ENCODE assay signal across 9 cellular contexts in genomic region chr2:218396688-218397501, GRCh38. TPM values are rescaled to one million over a fixed set of nuclear protein-coding genes. Genes with fewer than 3 reads are reported as not detected.
DNase-seq lines count a peak whose midpoint lies in the region; ATAC-seq, FAIRE-seq and TF ChIP-seq lines count a peak whose summit lies in the region.
"Had no signal": no experiment of that assay in that cellular context is flagged by ENCODE, and none has a peak within 500 bp of the region (broad histone marks: within the 10 kb centered on the region; RNA-seq: fewer than 3 reads in every experiment).

No MANE protein-coding gene starts in this region.

- no peaks in the 10 kb centered on the region for H3K27me3 Mint-ChIP-seq in astrocyte (ENCODE audit: low read depth, unreplicated experiment)

- TF ChIP-seq CTCF in NB4 (IDR thresholded peaks at IDR 0.05; ENCODE audit: low read depth, low read length) (no peak), astrocyte (IDR thresholded peaks at IDR 0.05; ENCODE audit: insufficient read depth, low read depth, low read length) (no peak)

- H3K36me3 ChIP-seq in astrocyte (ENCODE audit: insufficient read depth, low read length), result no peaks in the 10 kb centered on the region

- FAIRE-seq in astrocyte (lab: Jason Lieb, UNC), result no peak

- H3K36me3 Mint-ChIP-seq in astrocyte (ENCODE audit: low read depth, unreplicated experiment), result no peaks in the 10 kb centered on the region

- DNase-seq in DMS79 (lab: John Stamatoyannopoulos, UW) (peak; percentile 76), NB4 (ENCODE audit: low read depth) (peak; percentile 95), T-helper 1 cell (peak; percentile 56 to 87 (median 67)), astrocyte (ENCODE audit: low read depth) (peak; percentile 53), hippocampal formation (lab: John Stamatoyannopoulos, UW) (peak; percentile 64 to 74), sciatic nerve (ENCODE audit: low spot score) (peak; percentile 87), retina (no peak)

- H3K4me2 ChIP-seq in astrocyte (ENCODE audit: low read length), result peak overlapping the region; percentile 94

- H3K4me1 Mint-ChIP-seq in astrocyte (ENCODE audit: low read depth, unreplicated experiment), result peaks cover 11% of the 10 kb centered on the region

- intact Hi-C loops in sciatic nerve (cut with DNase I), result loop anchor here (5.0 kb wide), 1 partner anchor 820 kb away; the partner anchor contains the start of gene ABCB6

- ATAC-seq in sciatic nerve, result peak; percentile 33
- ATAC-seq in GM19023 (IDR thresholded peaks at IDR 0.05; ENCODE audit: unreplicated experiment), result no peak

- peak overlapping the region; percentile 89 for H3K27ac ChIP-seq in astrocyte (ENCODE audit: low read depth, low read length)

- TF ChIP-seq POLR2A in NB4 (IDR thresholded peaks at IDR 0.05; ENCODE audit: extremely low read depth, insufficient read length), result no peak

- H3K27me3 ChIP-seq in astrocyte (ENCODE audit: insufficient read depth, low read length), result no peaks in the 10 kb centered on the region

- peaks cover 39% of the 10 kb centered on the region for H3K4me1 ChIP-seq in astrocyte (ENCODE audit: insufficient read depth, low read length)

- H3K4me3 Mint-ChIP-seq in astrocyte (ENCODE audit: unreplicated experiment), result peak overlapping the region; percentile 87

- H3K9me3 ChIP-seq in astrocyte (ENCODE audit: insufficient read depth, low read depth, low read length), result no peaks in the 10 kb centered on the region

- H3K4me3 ChIP-seq in NB4 (ENCODE audit: low read depth, low read length), result peak overlapping the region; percentile 73
- H3K4me3 ChIP-seq in astrocyte (ENCODE audit: insufficient read depth, low read depth, low read length), result peak overlapping the region; percentile 73

- peak overlapping the region; percentile 97 for H2AFZ ChIP-seq in astrocyte (ENCODE audit: low read depth, low read length)

- H4K20me1 ChIP-seq in astrocyte (ENCODE audit: insufficient read depth, low read length), result peaks cover 9% of the 10 kb centered on the region

- H3K27ac Mint-ChIP-seq in astrocyte (ENCODE audit: unreplicated experiment), result peak overlapping the region; percentile 86

- H3K79me2 ChIP-seq in astrocyte (ENCODE audit: insufficient read depth, low read length), result peaks cover 18% of the 10 kb centered on the region

- no peaks in the 10 kb centered on the region for H3K9me3 Mint-ChIP-seq in astrocyte (ENCODE audit: unreplicated experiment)

- H3K9ac ChIP-seq in astrocyte (ENCODE audit: low read length), result peak overlapping the region; percentile 87

RNA-seq across cellular contexts. Expression of gene CTDSP1, which starts 2.8 kb away (rescaled TPM):
- total RNA-seq in astrocyte, result 41.8 and 45.0 TPM in 2 replicates
- total RNA-seq in sciatic nerve, result 148 TPM

RNA-seq across cellular contexts. Expression of gene SLC11A1, which starts 14.8 kb away (rescaled TPM):
- total RNA-seq in astrocyte, result not detected in 2 replicates
- total RNA-seq in sciatic nerve, result 36.6 TPM

RNA-seq across cellular contexts. Expression of gene VIL1, which starts 22.0 kb away (rescaled TPM):
- total RNA-seq in astrocyte (not detected in 2 replicates), sciatic nerve (not detected)
- total RNA-seq: activated CD8-positive, alpha-beta memory T cell treated with anti-CD3 and anti-CD28 coated beads for 36 hours had no signal

RNA-seq across cellular contexts. Expression of gene CATIP, which starts 40.2 kb away (rescaled TPM):
- 0.23 TPM in 1 of 2 replicates, not detected in the other for total RNA-seq in astrocyte
- total RNA-seq in sciatic nerve, result not detected
- total RNA-seq: activated CD8-positive, alpha-beta memory T cell treated with anti-CD3 and anti-CD28 coated beads for 36 hours had no signal

Comparison
In these comparisons a context has a peak if more than half of its experiments do, and no peak if none do; other contexts are left out.
1. RNA of gene SLC11A1, which starts 14.8 kb away (total RNA-seq): 36.6 TPM in sciatic nerve (single experiment); not detected in astrocyte; every median in the first group is over 10 times any median in the second.